ENCODE assay signal across 15 cellular contexts in the genomic region with DNA sequence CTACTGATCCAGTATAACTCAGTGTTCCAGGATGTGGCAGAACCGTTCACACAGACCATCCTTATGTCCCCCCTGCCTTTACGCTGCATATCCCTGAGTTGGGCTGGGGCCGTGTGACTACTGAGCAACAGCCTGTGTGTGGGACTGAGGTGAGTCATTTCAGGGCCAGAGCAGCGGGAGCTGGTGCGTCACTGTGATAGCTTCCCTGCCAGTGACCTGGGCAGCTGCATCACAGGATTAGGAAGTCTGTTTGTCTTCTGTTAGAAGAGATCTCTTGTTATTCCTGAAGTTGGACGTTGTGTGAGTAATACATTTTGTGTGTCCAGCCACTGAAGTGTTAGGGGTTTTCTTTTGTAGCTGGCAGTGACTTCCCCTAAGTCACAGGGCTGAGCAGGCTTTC. TPM values are rescaled to one million over a fixed set of nuclear protein-coding genes. Genes with fewer than 3 reads are reported as not detected.
DNase-seq lines count a peak whose midpoint lies in the region; ATAC-seq and TF ChIP-seq lines count a peak whose summit lies in the region.
"Had no signal": no experiment of that assay in that cellular context is flagged by ENCODE, and none has a peak within 500 bp of the region (broad histone marks: within the 10 kb centered on the region; RNA-seq: fewer than 3 reads in every experiment).

No MANE protein-coding gene starts in this region.

- H3K9me3 ChIP-seq in trophoblast cell (ENCODE audit: insufficient read depth, low read depth, low read length): peaks cover 11% of the 10 kb centered on the region
- H3K9me3 ChIP-seq: thyroid gland had no signal

- DNase-seq in EL: peak; percentile 89
- DNase-seq in RKO (ENCODE audit: low spot score): peak; percentile 92
- DNase-seq in epithelial cell of proximal tubule (ENCODE audit: low read depth): peak; percentile 25
- DNase-seq in trophoblast cell: peak; percentile 78 to 84
- no peak for DNase-seq in NCI-H1048 (lab: John Stamatoyannopoulos, UW)
- no peak for DNase-seq in nephron progenitor cell
- DNase-seq in natural killer cell: no peak
- DNase-seq: activated CD4-positive, alpha-beta T cell treated with anti-CD3 and anti-CD28 coated beads, Interleukin-2, amount 10 ng/mL, durations not matched to agents 24 days and 14 days; activated naive CD4-positive, alpha-beta T cell treated with anti-CD3 and anti-CD28 coated beads, Interleukin-2, amount 10 ng/mL, durations not matched to agents 7 days and 5 days; endodermal cell; NCI-H510A; ovary; thyroid gland had no signal

- no peaks in the 10 kb centered on the region for H3K27me3 ChIP-seq in trophoblast cell (ENCODE audit: insufficient read depth, low read length)
- H3K27me3 ChIP-seq: ovary, thyroid gland had no signal

- peaks cover 32% of the 10 kb centered on the region for H3K9me3 Mint-ChIP-seq in nephron progenitor cell
- H3K9me3 Mint-ChIP-seq in natural killer cell: no peaks in the 10 kb centered on the region
- H3K9me3 Mint-ChIP-seq: activated CD4-positive, alpha-beta T cell treated with anti-CD3 and anti-CD28 coated beads, Interleukin-2, amount 10 ng/mL, durations not matched to agents 24 days and 14 days; activated naive CD4-positive, alpha-beta T cell treated with anti-CD3 and anti-CD28 coated beads, Interleukin-2, amount 10 ng/mL, durations not matched to agents 7 days and 5 days had no signal

- H3K4me1 ChIP-seq in trophoblast cell (ENCODE audit: control insufficient read depth in 1 of 2, insufficient read depth in 2 of 2, low read length in 2 of 2): no peaks in the 10 kb centered on the region
- H3K4me1 ChIP-seq: thyroid gland had no signal

- no peak overlapping the region for H2BK12ac ChIP-seq in trophoblast cell (ENCODE audit: low read length)

- no peak overlapping the region for H2BK5ac ChIP-seq in trophoblast cell (ENCODE audit: low read depth, low read length, poor library complexity)

- intact Hi-C loops in natural killer cell (cut with micrococcal nuclease): no loop called here

- H3K4me1 Mint-ChIP-seq in nephron progenitor cell (no peaks in the 10 kb centered on the region), natural killer cell (no peaks in the 10 kb centered on the region)
- H3K4me1 Mint-ChIP-seq: activated CD4-positive, alpha-beta T cell treated with anti-CD3 and anti-CD28 coated beads, Interleukin-2, amount 10 ng/mL, durations not matched to agents 24 days and 14 days; endodermal cell had no signal

- H2BK120ac ChIP-seq in trophoblast cell (ENCODE audit: insufficient read depth, low read length, poor library complexity): no peak overlapping the region

- H3K4ac ChIP-seq in trophoblast cell (ENCODE audit: low read depth, low read length): no peak overlapping the region

- H3K27me3 Mint-ChIP-seq in nephron progenitor cell (ENCODE audit: low read depth, poor library complexity): no peaks in the 10 kb centered on the region
- H3K27me3 Mint-ChIP-seq in natural killer cell (ENCODE audit: low read depth in 2 of 2): no peaks in the 10 kb centered on the region
- H3K27me3 Mint-ChIP-seq: activated CD4-positive, alpha-beta T cell treated with anti-CD3 and anti-CD28 coated beads, Interleukin-2, amount 10 ng/mL, durations not matched to agents 24 days and 14 days; activated naive CD4-positive, alpha-beta T cell treated with anti-CD3 and anti-CD28 coated beads, Interleukin-2, amount 10 ng/mL, durations not matched to agents 7 days and 5 days had no signal

- H3K9ac ChIP-seq in trophoblast cell (ENCODE audit: low read length): no peak overlapping the region
- H3K9ac ChIP-seq: KMS-11 had no signal

- H4K12ac ChIP-seq in trophoblast cell (ENCODE audit: low read depth, low read length): no peak overlapping the region

- H3K36me3 Mint-ChIP-seq in nephron progenitor cell (ENCODE audit: low read depth): peaks cover 90% of the 10 kb centered on the region
- peaks cover 7% of the 10 kb centered on the region for H3K36me3 Mint-ChIP-seq in natural killer cell

- H2AK5ac ChIP-seq in trophoblast cell (ENCODE audit: low read length): no peak overlapping the region

- H3K27ac Mint-ChIP-seq in nephron progenitor cell (no peak overlapping the region), natural killer cell (no peak overlapping the region)
- H3K27ac Mint-ChIP-seq: activated CD4-positive, alpha-beta T cell treated with anti-CD3 and anti-CD28 coated beads, Interleukin-2, amount 10 ng/mL, durations not matched to agents 24 days and 14 days; activated naive CD4-positive, alpha-beta T cell treated with anti-CD3 and anti-CD28 coated beads, Interleukin-2, amount 10 ng/mL, durations not matched to agents 7 days and 5 days; endodermal cell had no signal

- H3K4me3 ChIP-seq in epithelial cell of proximal tubule (ENCODE audit: low read depth, low read length): no peak overlapping the region
- H3K4me3 ChIP-seq in trophoblast cell (ENCODE audit: low read depth, low read length): no peak overlapping the region
- H3K4me3 ChIP-seq: ovary, thyroid gland had no signal

- TF ChIP-seq CTCF in epithelial cell of proximal tubule (conservative IDR thresholded peaks at IDR 0.05; ENCODE audit: low read depth, low read length): no peak
- TF ChIP-seq CTCF in nephron progenitor cell (IDR thresholded peaks at IDR 0.05): no peak
- no peak for TF ChIP-seq CTCF in natural killer cell (IDR thresholded peaks at IDR 0.05)

- no peaks in the 10 kb centered on the region for H3K79me1 ChIP-seq in trophoblast cell (ENCODE audit: low read length)

- no peak overlapping the region for H3K27ac ChIP-seq in trophoblast cell (ENCODE audit: low read depth, low read length)
- H3K27ac ChIP-seq: KMS-11, ovary, thyroid gland had no signal

- no peak overlapping the region for H3K18ac ChIP-seq in trophoblast cell (ENCODE audit: low read length)

- no peak overlapping the region for H3K23ac ChIP-seq in trophoblast cell (ENCODE audit: low read length)

- H3K36me3 ChIP-seq in trophoblast cell (ENCODE audit: control insufficient read depth in 1 of 2, insufficient read depth in 2 of 2, low read length in 2 of 2): peaks cover 40 to 50% of the 10 kb centered on the region in 2 experiments
- H3K36me3 ChIP-seq: thyroid gland had no signal

- no peak overlapping the region for H2AFZ ChIP-seq in trophoblast cell (ENCODE audit: insufficient read depth, low read length, poor library complexity)

- no CpG with 5 or more reads among the region's 6 CpGs for WGBS in trophoblast cell (ENCODE audit: extremely low coverage, insufficient coverage, insufficient read length)

- H4K8ac ChIP-seq in trophoblast cell (ENCODE audit: low read depth, low read length): no peak overlapping the region

- H3K79me2 ChIP-seq in trophoblast cell (ENCODE audit: control insufficient read depth, insufficient read depth, low read length, poor library complexity): no peaks in the 10 kb centered on the region

- H3K4me3 Mint-ChIP-seq in nephron progenitor cell (no peak overlapping the region), natural killer cell (no peak overlapping the region)
- H3K4me3 Mint-ChIP-seq: activated CD4-positive, alpha-beta T cell treated with anti-CD3 and anti-CD28 coated beads, Interleukin-2, amount 10 ng/mL, durations not matched to agents 24 days and 14 days; activated naive CD4-positive, alpha-beta T cell treated with anti-CD3 and anti-CD28 coated beads, Interleukin-2, amount 10 ng/mL, durations not matched to agents 7 days and 5 days; endodermal cell had no signal

- no peak overlapping the region for H3K14ac ChIP-seq in trophoblast cell (ENCODE audit: low read length)

- ATAC-seq in HG02981 (IDR thresholded peaks at IDR 0.05; ENCODE audit: unreplicated experiment): no peak
- no peak for ATAC-seq in natural killer cell

- no peak overlapping the region for H3K4me2 ChIP-seq in trophoblast cell (ENCODE audit: low read length)
- H3K4me2 ChIP-seq: KMS-11 had no signal

- H4K91ac ChIP-seq in trophoblast cell (ENCODE audit: low read depth, low read length): no peak overlapping the region

RNA-seq across cellular contexts. Expression of gene TPPP, which starts 35.6 kb away (rescaled TPM):
- total RNA-seq in epithelial cell of proximal tubule (0.46 and 1.0 TPM in 2 replicates), natural killer cell (1 to 10 TPM in 2 of 3 donors, under 1 TPM in 1; 0.24 to 1.3 (median 1.2) TPM)
- 0.11 and 0.12 TPM in 2 replicates for polyA plus RNA-seq in trophoblast cell (2013)
- total RNA-seq: activated CD4-positive, alpha-beta T cell treated with anti-CD3 and anti-CD28 coated beads, Interleukin-2, amount 10 ng/mL, durations not matched to agents 24 days and 14 days had no signal

RNA-seq across cellular contexts. Expression of gene CEP72, which starts 45.4 kb away (rescaled TPM):
- total RNA-seq in epithelial cell of proximal tubule (7.6 and 8.0 TPM in 2 replicates), natural killer cell (10 to 100 TPM; 12.2 to 15.1 (median 12.3) TPM)
- polyA plus RNA-seq in trophoblast cell (2013): 6.8 and 7.2 TPM in 2 replicates

Comparison
In these comparisons a context has a peak if more than half of its experiments do, and no peak if none do; other contexts are left out.
1. DNase-seq: peak in EL (single experiment), RKO (single experiment), epithelial cell of proximal tubule (single experiment) and trophoblast cell (2 of 2); none in NCI-H1048 (single experiment), nephron progenitor cell (single experiment) and natural killer cell (single experiment).